In genomic region chr16:4402439-4403132, GRCh38 we compare ENCODE assay signal across 1 cellular context.
A peak's percentile ranks its signal among the peaks of the same experiment; 100 is the strongest.
TF ChIP-seq lines count a peak whose summit lies in the region.

No MANE protein-coding gene starts in this region.

TF ChIP-seq in HepG2, 621 proteins besides CTCF, POLR2A, EP300 and RAD21 (continued from another document and continues in another):
- TF ChIP-seq E2F1 (CRISPR knock-in tag; IDR thresholded peaks at IDR 0.05) (no peak), HNF4A (CRISPR knock-in tag; IDR thresholded peaks at IDR 0.05) (0 out of 2 replicates have a peak, but pooled peaks have one; percentile 22), HNRNPH1 (optimal IDR thresholded peaks at IDR 0.05; ENCODE audit: low read depth, low read length) (no peak), ZNF652 (CRISPR knock-in tag; IDR thresholded peaks at IDR 0.05; ENCODE audit: borderline replicate concordance, low read depth) (no peak), CSRNP2 (CRISPR knock-in tag; conservative IDR thresholded peaks at IDR 0.05; ENCODE audit: low read depth) (no peak), CHCHD3 (CRISPR knock-in tag; IDR thresholded peaks at IDR 0.05) (no peak), JDP2 (CRISPR knock-in tag; IDR thresholded peaks at IDR 0.05; ENCODE audit: borderline replicate concordance) (no peak), IRF2 (CRISPR knock-in tag; IDR thresholded peaks at IDR 0.05) (no peak), THYN1 (CRISPR knock-in tag; IDR thresholded peaks at IDR 0.05; ENCODE audit: borderline replicate concordance, low read depth) (no peak), ZNF773 (CRISPR knock-in tag; IDR thresholded peaks at IDR 0.05; ENCODE audit: borderline replicate concordance) (no peak), ATF3 (CRISPR knock-in tag; IDR thresholded peaks at IDR 0.05) (no peak), ARNTL (CRISPR knock-in tag; IDR thresholded peaks at IDR 0.05) (no peak), ZNF343 (CRISPR knock-in tag; IDR thresholded peaks at IDR 0.05) (peak; percentile 61; the same call in 1 of the 2 replicates), PREB (CRISPR knock-in tag; IDR thresholded peaks at IDR 0.05) (no peak), ZNF646 (CRISPR knock-in tag; IDR thresholded peaks at IDR 0.05) (no peak), HES4 (CRISPR knock-in tag; IDR thresholded peaks at IDR 0.05; ENCODE audit: borderline replicate concordance) (no peak), CERS6 (CRISPR knock-in tag; IDR thresholded peaks at IDR 0.05) (no peak), MED1 (CRISPR knock-in tag; IDR thresholded peaks at IDR 0.05) (no peak), AKAP8 (CRISPR knock-in tag; IDR thresholded peaks at IDR 0.05) (no peak), ZNF232 (CRISPR knock-in tag; IDR thresholded peaks at IDR 0.05; ENCODE audit: borderline replicate concordance) (peak; percentile 26; the same call in 1 of the 2 replicates), JUN (CRISPR knock-in tag; IDR thresholded peaks at IDR 0.05) (no peak), NFYB (CRISPR knock-in tag; IDR thresholded peaks at IDR 0.05) (no peak), ZNF275 (CRISPR knock-in tag; IDR thresholded peaks at IDR 0.05; ENCODE audit: borderline replicate concordance) (no peak), GTF3A (CRISPR knock-in tag; conservative IDR thresholded peaks at IDR 0.05) (no peak), ZFYVE20 (CRISPR knock-in tag; IDR thresholded peaks at IDR 0.05; ENCODE audit: borderline replicate concordance, low read depth) (no peak), ZBTB26 (CRISPR knock-in tag; IDR thresholded peaks at IDR 0.05; ENCODE audit: borderline replicate concordance) (no peak; the same call in 1 of the 2 replicates), ZNF407 (CRISPR knock-in tag; IDR thresholded peaks at IDR 0.05; ENCODE audit: not compliant biosample characterization) (no peak), HIVEP1 (CRISPR knock-in tag; IDR thresholded peaks at IDR 0.05) (peak; percentile 41; the same call in 1 of the 2 replicates)
